Comparison of ENCODE assay signal across 1 cellular context in the genomic region with DNA sequence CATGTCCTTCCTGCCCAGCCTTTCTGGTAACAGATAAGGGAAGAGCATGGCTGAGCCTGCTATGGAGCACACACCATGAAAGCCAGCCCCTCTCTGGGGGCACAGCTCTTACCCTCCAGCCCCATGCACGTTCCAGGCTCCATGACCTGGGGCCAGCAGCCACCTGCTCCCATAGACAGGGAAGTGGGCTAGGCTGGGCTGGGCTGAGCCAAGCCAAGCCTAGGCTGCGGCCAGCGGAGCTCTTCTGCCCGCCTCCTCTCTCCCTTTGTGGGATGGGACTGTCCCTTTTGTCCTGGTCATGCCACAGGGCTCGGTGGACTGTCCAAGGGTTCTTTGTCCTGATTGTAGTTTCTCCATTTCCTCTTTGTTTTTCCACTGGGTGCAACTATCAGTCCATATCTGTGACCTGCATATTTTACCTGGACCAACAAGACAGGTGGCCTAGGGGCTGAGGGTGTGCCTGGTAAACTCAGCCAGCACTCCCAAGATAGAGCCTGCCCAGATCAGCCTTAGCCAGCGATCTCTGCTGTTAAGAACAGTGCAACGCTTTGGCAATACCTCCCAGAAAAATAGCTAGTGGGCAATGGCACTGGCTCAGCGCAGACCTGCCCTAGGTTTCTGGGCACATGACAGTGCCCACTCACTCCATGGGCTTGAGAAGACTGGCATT.
TF ChIP-seq lines count a peak whose summit lies in the region.

No MANE protein-coding gene starts in this region.

TF ChIP-seq in GM23338, 12 proteins besides CTCF, POLR2A, EP300 and RAD21:
- TF ChIP-seq STAT1 (IDR thresholded peaks at IDR 0.05; ENCODE audit: unreplicated experiment) (no peak), JUNB (IDR thresholded peaks at IDR 0.05; ENCODE audit: unreplicated experiment) (no peak), EZH2phosphoT487 (IDR thresholded peaks at IDR 0.05; ENCODE audit: unreplicated experiment) (no peak), CREB1 (CRISPR knock-in tag; IDR thresholded peaks at IDR 0.05; ENCODE audit: low read depth) (no peak)
- TF ChIP-seq, protein P1, sequence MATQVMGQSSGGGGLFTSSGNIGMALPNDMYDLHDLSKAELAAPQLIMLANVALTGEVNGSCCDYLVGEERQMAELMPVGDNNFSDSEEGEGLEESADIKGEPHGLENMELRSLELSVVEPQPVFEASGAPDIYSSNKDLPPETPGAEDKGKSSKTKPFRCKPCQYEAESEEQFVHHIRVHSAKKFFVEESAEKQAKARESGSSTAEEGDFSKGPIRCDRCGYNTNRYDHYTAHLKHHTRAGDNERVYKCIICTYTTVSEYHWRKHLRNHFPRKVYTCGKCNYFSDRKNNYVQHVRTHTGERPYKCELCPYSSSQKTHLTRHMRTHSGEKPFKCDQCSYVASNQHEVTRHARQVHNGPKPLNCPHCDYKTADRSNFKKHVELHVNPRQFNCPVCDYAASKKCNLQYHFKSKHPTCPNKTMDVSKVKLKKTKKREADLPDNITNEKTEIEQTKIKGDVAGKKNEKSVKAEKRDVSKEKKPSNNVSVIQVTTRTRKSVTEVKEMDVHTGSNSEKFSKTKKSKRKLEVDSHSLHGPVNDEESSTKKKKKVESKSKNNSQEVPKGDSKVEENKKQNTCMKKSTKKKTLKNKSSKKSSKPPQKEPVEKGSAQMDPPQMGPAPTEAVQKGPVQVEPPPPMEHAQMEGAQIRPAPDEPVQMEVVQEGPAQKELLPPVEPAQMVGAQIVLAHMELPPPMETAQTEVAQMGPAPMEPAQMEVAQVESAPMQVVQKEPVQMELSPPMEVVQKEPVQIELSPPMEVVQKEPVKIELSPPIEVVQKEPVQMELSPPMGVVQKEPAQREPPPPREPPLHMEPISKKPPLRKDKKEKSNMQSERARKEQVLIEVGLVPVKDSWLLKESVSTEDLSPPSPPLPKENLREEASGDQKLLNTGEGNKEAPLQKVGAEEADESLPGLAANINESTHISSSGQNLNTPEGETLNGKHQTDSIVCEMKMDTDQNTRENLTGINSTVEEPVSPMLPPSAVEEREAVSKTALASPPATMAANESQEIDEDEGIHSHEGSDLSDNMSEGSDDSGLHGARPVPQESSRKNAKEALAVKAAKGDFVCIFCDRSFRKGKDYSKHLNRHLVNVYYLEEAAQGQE (IDR thresholded peaks at IDR 0.05; ENCODE audit: unreplicated experiment) = no peak
